Comparison of ENCODE assay signal across 12 cellular contexts in the genomic region with DNA sequence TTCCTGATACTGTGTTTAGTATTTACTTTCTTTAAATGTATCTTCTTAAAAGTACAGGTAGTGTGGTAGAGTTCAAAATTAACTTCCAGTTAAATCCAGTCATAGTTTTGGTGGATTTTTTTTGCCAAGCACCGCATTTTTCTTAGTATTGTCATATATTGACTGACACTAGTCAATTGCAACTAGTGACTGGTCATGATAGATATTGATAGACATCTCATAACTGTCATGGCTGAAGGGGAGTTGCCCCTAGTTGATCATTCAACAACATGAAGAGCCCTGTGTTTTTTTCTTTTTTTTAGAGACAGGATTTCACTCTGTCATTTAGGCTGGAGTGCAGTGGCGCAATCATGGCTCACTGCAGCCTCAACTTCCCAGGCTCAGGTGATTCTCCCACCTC. TPM values are rescaled to one million over a fixed set of nuclear protein-coding genes. Genes with fewer than 3 reads are reported as not detected.
DNase-seq lines count a peak whose midpoint lies in the region; ATAC-seq, FAIRE-seq and TF ChIP-seq lines count a peak whose summit lies in the region.
"Had no signal": no experiment of that assay in that cellular context is flagged by ENCODE, and none has a peak within 500 bp of the region (broad histone marks: within the 10 kb centered on the region; RNA-seq: fewer than 3 reads in every experiment).

No MANE protein-coding gene starts in this region.

- 95% methylated on average over 2 of the region's 2 CpGs for WGBS in A549 (ENCODE audit: missing lambda C conversion rate)

- peak overlapping the region in 1 of 2 experiments; percentile 7; a peak in 1 of 6 replicates for H3K27ac ChIP-seq in A549
- no peak overlapping the region for H3K27ac ChIP-seq in naive thymus-derived CD4-positive, alpha-beta T cell (ENCODE audit: low read depth, low read length)
- H3K27ac ChIP-seq: RWPE1 had no signal

- H3K36me3 ChIP-seq in naive thymus-derived CD4-positive, alpha-beta T cell (ENCODE audit: control insufficient read depth in 2 of 3, insufficient read depth in 3 of 3, low read length in 3 of 3): peaks cover 0 to 4% (median 0%) of the 10 kb centered on the region in 3 experiments

- H3K4me3 ChIP-seq in A549: no peak overlapping the region
- no peak overlapping the region for H3K4me3 ChIP-seq in naive thymus-derived CD4-positive, alpha-beta T cell (ENCODE audit: low read length)

- no peak for FAIRE-seq in A549 (lab: Jason Lieb, UNC)
- FAIRE-seq in GM12891 (lab: Jason Lieb, UNC): peak; percentile 52

- no peak for TF ChIP-seq POLR2A in A549 (IDR thresholded peaks at IDR 0.05; ENCODE audit: low read length)
- TF ChIP-seq POLR2A in GM12891 (IDR thresholded peaks at IDR 0.05; ENCODE audit: low read depth, low read length): no peak

- ATAC-seq in A549 (no peak), sciatic nerve (no peak)
- no peak for ATAC-seq in naive thymus-derived CD4-positive, alpha-beta T cell

- peak overlapping the region; percentile 100 for H3K27ac Mint-ChIP-seq in activated naive CD8-positive, alpha-beta T cell treated with anti-CD3 and anti-CD28 coated beads for 36 hours
- H3K27ac Mint-ChIP-seq in naive thymus-derived CD4-positive, alpha-beta T cell: peak overlapping the region in 8 of 9 donors; percentile 17 to 91 (median 84)

- peaks cover 3% of the 10 kb centered on the region for H3K9me3 Mint-ChIP-seq in activated naive CD8-positive, alpha-beta T cell treated with anti-CD3 and anti-CD28 coated beads for 36 hours
- peaks cover 0 to 3% (median 0%) of the 10 kb centered on the region in 11 donors for H3K9me3 Mint-ChIP-seq in naive thymus-derived CD4-positive, alpha-beta T cell

- no peak for TF ChIP-seq RAD21 in A549 (conservative IDR thresholded peaks at IDR 0.05 in 1 of 2, IDR thresholded peaks at IDR 0.05 in 1 of 2)

- H3K27me3 Mint-ChIP-seq in activated naive CD8-positive, alpha-beta T cell treated with anti-CD3 and anti-CD28 coated beads for 36 hours: no peaks in the 10 kb centered on the region
- H3K27me3 Mint-ChIP-seq in naive thymus-derived CD4-positive, alpha-beta T cell: no peaks in the 10 kb centered on the region

- peaks cover 76% of the 10 kb centered on the region for H3K4me1 Mint-ChIP-seq in activated naive CD8-positive, alpha-beta T cell treated with anti-CD3 and anti-CD28 coated beads for 36 hours
- peaks cover 67 to 92% (median 83%) of the 10 kb centered on the region in 7 donors for H3K4me1 Mint-ChIP-seq in naive thymus-derived CD4-positive, alpha-beta T cell

- peaks cover 71% of the 10 kb centered on the region for H3K36me3 Mint-ChIP-seq in activated naive CD8-positive, alpha-beta T cell treated with anti-CD3 and anti-CD28 coated beads for 36 hours
- H3K36me3 Mint-ChIP-seq in naive thymus-derived CD4-positive, alpha-beta T cell: peaks cover 3 to 31% (median 12%) of the 10 kb centered on the region in 5 donors

- POLR2A ChIA-PET in A549 (lab: Yijun Ruan, JAX): no interaction called here
- POLR2A ChIA-PET in naive thymus-derived CD4-positive, alpha-beta T cell (lab: Charles Lee): interaction anchor here (0.6 to 2.4 kb wide), 6 partner anchors 10 to 19 kb away, joined by 3 to 12 read pairs (median 5); no protein-coding TSS in a partner anchor

- TF ChIP-seq EP300 in A549 (IDR thresholded peaks at IDR 0.05): no peak

- DNase-seq in A549 (ENCODE audit: low read depth in 1 of 2, low spot score in 1 of 2) (no peak), GM12891 (ENCODE audit: insufficient read length, low spot score) (no peak), sciatic nerve (ENCODE audit: low spot score) (no peak), NOMO-1 treated with dmso at 0.1 percent for 144 hours (lab: John Stamatoyannopoulos, UW; ENCODE audit: unreplicated experiment) (no peak)
- no peak for DNase-seq in activated naive CD8-positive, alpha-beta T cell treated with anti-CD3 and anti-CD28 coated beads for 36 hours
- no peak for DNase-seq in naive thymus-derived CD4-positive, alpha-beta T cell
- no peak for DNase-seq in effector CD4-positive, alpha-beta T cell
- no peak for DNase-seq in activated CD4-positive, alpha-beta T cell treated with anti-CD3 and anti-CD28 coated beads, Interleukin-2, amount 50 U/mL, for 48 hours
- DNase-seq: cerebellar nuclear complex, glutamatergic neuron, NCI-H2107 had no signal

- H3K4me2 ChIP-seq in A549: peak overlapping the region; percentile 40; the same call in 2 of the 3 replicates

- no peaks in the 10 kb centered on the region for H3K27me3 ChIP-seq in naive thymus-derived CD4-positive, alpha-beta T cell (ENCODE audit: control insufficient read depth in 2 of 2, insufficient read depth in 2 of 2, low read length in 2 of 2)

- H3K9me3 ChIP-seq in A549: no peaks in the 10 kb centered on the region
- no peaks in the 10 kb centered on the region for H3K9me3 ChIP-seq in naive thymus-derived CD4-positive, alpha-beta T cell (ENCODE audit: control insufficient read depth in 2 of 3, low read length in 3 of 3)

- H3K4me3 Mint-ChIP-seq in activated naive CD8-positive, alpha-beta T cell treated with anti-CD3 and anti-CD28 coated beads for 36 hours: peak overlapping the region; percentile 79
- H3K4me3 Mint-ChIP-seq in naive thymus-derived CD4-positive, alpha-beta T cell: peak overlapping the region in 9 of 10 donors; percentile 58 to 79 (median 70)

- CTCF ChIA-PET in A549 (lab: Yijun Ruan, JAX): interaction anchor here (0.9 to 1.7 kb wide), 4 partner anchors 10 to 293 kb away, joined by 3 to 4 read pairs (median 4); a partner anchor contains a TSS
- CTCF ChIA-PET in naive thymus-derived CD4-positive, alpha-beta T cell (lab: Charles Lee): interaction anchor here (0.6 to 1.0 kb wide), 2 partner anchors 9 to 188 kb away, joined by 3 read pairs; no protein-coding TSS in a partner anchor

- intact Hi-C loops in naive thymus-derived CD4-positive, alpha-beta T cell (cut with micrococcal nuclease): loop anchor here in 1 of 2 donors (1.0 to 5.0 kb wide), 3 partner anchors 10 to 36 kb away; no protein-coding TSS in a partner anchor
- intact Hi-C loops in sciatic nerve (cut with DNase I): no loop called here

- peaks cover 19% of the 10 kb centered on the region for H3K4me1 ChIP-seq in A549
- H3K4me1 ChIP-seq in naive thymus-derived CD4-positive, alpha-beta T cell (ENCODE audit: control insufficient read depth in 2 of 2, insufficient read depth in 2 of 2, low read length in 2 of 2): peaks cover 48 to 52% of the 10 kb centered on the region in 2 donors

- TF ChIP-seq CTCF in A549 (IDR thresholded peaks at IDR 0.05): no peak

TF ChIP-seq in A549, 52 proteins besides CTCF, POLR2A, EP300 and RAD21 (continues in another document):
- TF ChIP-seq RARB (CRISPR knock-in tag; IDR thresholded peaks at IDR 0.05) (no peak), FOSB (CRISPR knock-in tag; IDR thresholded peaks at IDR 0.05) (no peak), TP53 (CRISPR knock-in tag; IDR thresholded peaks at IDR 0.05) (no peak), SMC3 (IDR thresholded peaks at IDR 0.05) (no peak), RCOR1 (IDR thresholded peaks at IDR 0.05; ENCODE audit: low read depth, low read length) (no peak)

TF ChIP-seq in GM12891, 5 proteins besides CTCF, POLR2A, EP300 and RAD21:
- TF ChIP-seq TAF1 (IDR thresholded peaks at IDR 0.05; ENCODE audit: low read depth, low read length) (no peak), POLR2AphosphoS5 (IDR thresholded peaks at IDR 0.05; ENCODE audit: low read depth, low read length) (no peak)

RNA-seq across cellular contexts. Expression of a gene that starts 22.1 kb away (rescaled TPM):
- polyA plus RNA-seq in A549 (2011; rRNA removed): 28.8 and 41.4 TPM in 2 replicates
- 7.0 and 7.8 TPM in 2 replicates for polyA plus RNA-seq in A549 (2012; cell fraction: cytosol; rRNA removed)
- 1.2 and 2.2 TPM in 2 replicates for polyA plus RNA-seq in A549 (2012; cell fraction: nucleus; rRNA removed)
- polyA plus RNA-seq in A549 (2017; fragmentation: RNase III; extraction: RNeasy Plus Mini Kit Qiagen cat#74134 plus additional on column Dnase treatment): 19.5 to 22.2 TPM (median 21.5 TPM) in 3 replicates
- 13.6 and 14.7 TPM in 2 replicates for polyA minus RNA-seq in A549 (2011; rRNA and poly(A)+ RNA removed)
- polyA plus RNA-seq in GM12891 (2012; ENCODE audit: low read depth, missing spikeins): 55.6 TPM
- 100 to 1,000 TPM; 231 to 239 TPM for total RNA-seq in activated naive CD8-positive, alpha-beta T cell treated with anti-CD3 and anti-CD28 coated beads for 36 hours
- 100 to 1,000 TPM in 1 of 5 experiments, 10 to 100 TPM in 4; 37.2 to 100 (median 71.3) TPM for total RNA-seq in naive thymus-derived CD4-positive, alpha-beta T cell
- polyA plus RNA-seq in naive thymus-derived CD4-positive, alpha-beta T cell: 10 to 100 TPM; 30.4 to 32.0 TPM
- 69.4 TPM for total RNA-seq in sciatic nerve

RNA-seq across cellular contexts. Expression of a gene that starts 54.3 kb away (rescaled TPM):
- polyA plus RNA-seq in A549 (2011; rRNA removed): 742 and 748 TPM in 2 replicates
- polyA plus RNA-seq in A549 (2012; cell fraction: cytosol; rRNA removed): 258 and 280 TPM in 2 replicates
- 43.1 and 51.1 TPM in 2 replicates for polyA plus RNA-seq in A549 (2012; cell fraction: nucleus; rRNA removed)
- polyA plus RNA-seq in A549 (2017; fragmentation: RNase III; extraction: RNeasy Plus Mini Kit Qiagen cat#74134 plus additional on column Dnase treatment): 609 to 664 TPM (median 641 TPM) in 3 replicates
- 38.3 and 59.2 TPM in 2 replicates for polyA minus RNA-seq in A549 (2011; rRNA and poly(A)+ RNA removed)
- 319 TPM for polyA plus RNA-seq in GM12891 (2012; ENCODE audit: low read depth, missing spikeins)
- 100 to 1,000 TPM; 132 TPM for total RNA-seq in activated naive CD8-positive, alpha-beta T cell treated with anti-CD3 and anti-CD28 coated beads for 36 hours
- 100 to 1,000 TPM in 3 of 5 experiments, 10 to 100 TPM in 2; 38.7 to 248 (median 111) TPM for total RNA-seq in naive thymus-derived CD4-positive, alpha-beta T cell
- 100 to 1,000 TPM in 1 of 2 donors, 10 to 100 TPM in 1; 86.8 to 224 TPM for polyA plus RNA-seq in naive thymus-derived CD4-positive, alpha-beta T cell
- total RNA-seq in sciatic nerve: 118 TPM
